ENCODE assay signal across 1 cellular context in the genomic region with DNA sequence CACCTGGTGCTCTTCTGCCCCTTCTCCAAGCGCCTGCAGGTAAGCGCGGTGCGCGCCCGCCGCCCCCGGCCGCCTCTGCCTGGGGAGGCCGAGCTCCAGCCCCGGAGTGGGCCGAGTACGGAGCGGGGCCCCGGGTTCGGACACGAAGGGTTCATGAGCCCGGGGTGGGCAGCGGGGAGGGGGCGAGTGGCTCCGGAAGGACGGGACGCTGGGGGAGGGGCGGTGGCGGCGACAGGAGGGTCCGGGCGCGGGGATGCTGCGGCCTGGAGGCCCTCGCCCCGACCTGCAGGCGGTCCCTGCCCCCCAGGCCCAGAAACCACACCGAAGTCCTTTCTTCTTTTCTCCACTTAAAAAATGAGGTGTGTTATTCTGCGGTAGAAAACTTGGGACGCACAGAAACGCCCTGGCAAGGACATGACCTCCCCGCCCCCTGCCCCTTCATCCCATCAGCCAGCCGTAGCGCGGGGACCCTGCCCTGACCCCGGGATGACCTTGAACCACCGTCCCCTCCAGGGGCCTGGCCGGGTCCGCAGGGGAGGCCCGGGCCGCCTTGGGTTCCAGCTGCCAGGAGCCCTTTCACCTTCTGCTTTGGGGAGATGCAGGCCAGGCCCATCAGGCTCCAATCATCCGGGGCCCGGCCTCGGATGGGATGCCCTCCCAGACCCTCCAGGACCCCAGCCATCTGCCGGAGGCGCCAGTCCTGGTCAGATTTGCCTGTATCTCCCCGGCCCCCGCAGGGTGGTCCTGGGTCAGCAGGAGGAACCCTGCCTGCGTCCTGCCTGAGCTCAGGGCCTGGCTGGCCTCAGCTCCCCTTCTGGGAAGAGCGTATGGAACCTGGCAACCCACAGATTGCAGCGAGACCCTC.
TF ChIP-seq lines count a peak whose summit lies in the region.

No MANE protein-coding gene starts in this region.

TF ChIP-seq in H1, 55 proteins besides CTCF, POLR2A, EP300 and RAD21:
- TF ChIP-seq EGR1 (IDR thresholded peaks at IDR 0.05; ENCODE audit: borderline replicate concordance, low read depth, low read length) (no peak), PHF8 (conservative IDR thresholded peaks at IDR 0.05; ENCODE audit: low read depth, low read length) (peak; percentile 56; the same call in 1 of the 2 replicates)
TF ChIP-seq in H1: peak in this region for 1.
